In genomic region chr11:28756977-28757376, GRCh38 we compare ENCODE assay signal across 12 cellular contexts.
A peak's percentile ranks its signal among the peaks of the same experiment; 100 is the strongest.
DNase-seq lines count a peak whose midpoint lies in the region; ATAC-seq and TF ChIP-seq lines count a peak whose summit lies in the region.
"Had no signal": no experiment of that assay in that cellular context is flagged by ENCODE, and none has a peak within 500 bp of the region (broad histone marks: within the 10 kb centered on the region; RNA-seq: fewer than 3 reads in every experiment).

No MANE protein-coding gene starts in this region.

- H3K27me3 ChIP-seq in thoracic aorta (replicated peaks; ENCODE audit: insufficient read depth): no peaks in the 10 kb centered on the region

- H3K27ac Mint-ChIP-seq in glutamatergic neuron (ENCODE audit: unreplicated experiment): no peak overlapping the region
- H3K27ac Mint-ChIP-seq: activated naive CD8-positive, alpha-beta T cell treated with anti-CD3 and anti-CD28 coated beads for 36 hours had no signal

- H3K4me3 Mint-ChIP-seq in glutamatergic neuron (ENCODE audit: unreplicated experiment): no peak overlapping the region
- H3K4me3 Mint-ChIP-seq: activated naive CD8-positive, alpha-beta T cell treated with anti-CD3 and anti-CD28 coated beads for 36 hours had no signal

- H3K4me1 ChIP-seq in thoracic aorta (ENCODE audit: control insufficient read depth in 1 of 2, low read depth in 2 of 2): peaks cover 10 to 24% of the 10 kb centered on the region in 2 donors
- H3K4me1 ChIP-seq: prostate gland had no signal

- no peaks in the 10 kb centered on the region for H3K36me3 Mint-ChIP-seq in glutamatergic neuron (ENCODE audit: unreplicated experiment)
- H3K36me3 Mint-ChIP-seq: activated naive CD8-positive, alpha-beta T cell treated with anti-CD3 and anti-CD28 coated beads for 36 hours had no signal

- H3K4me3 ChIP-seq in fibroblast of the aortic adventitia (ENCODE audit: low read depth, low read length) (no peak overlapping the region), thoracic aorta (no peak overlapping the region)
- H3K4me3 ChIP-seq: prostate gland had no signal

- no peak for TF ChIP-seq CTCF in fibroblast of the aortic adventitia (IDR thresholded peaks at IDR 0.05; ENCODE audit: insufficient read depth, low read length)
- no peak for TF ChIP-seq CTCF in thoracic aorta (IDR thresholded peaks at IDR 0.05)
- TF ChIP-seq CTCF in glutamatergic neuron (IDR thresholded peaks at IDR 0.05; ENCODE audit: partially characterized antibody, unreplicated experiment): no peak

- DNase-seq in H4 (ENCODE audit: low spot score) (peak; percentile 59), fibroblast of the aortic adventitia (ENCODE audit: low read depth) (peak; percentile 92), thoracic aorta (ENCODE audit: low spot score) (no peak), DMS53 (lab: John Stamatoyannopoulos, UW) (no peak), DMS 273 treated with DMSO at 0.1 percent for 48 hours (lab: John Stamatoyannopoulos, UW) (no peak), glutamatergic neuron (no peak)
- DNase-seq: activated naive CD8-positive, alpha-beta T cell treated with anti-CD3 and anti-CD28 coated beads for 36 hours; effector CD8-positive, alpha-beta T cell; KG1; T-helper 9 cell had no signal

- peak overlapping the region in 1 of 2 donors; percentile 28 for H3K27ac ChIP-seq in thoracic aorta
- H3K27ac ChIP-seq: prostate gland had no signal

- H3K9me3 Mint-ChIP-seq in glutamatergic neuron (ENCODE audit: unreplicated experiment): no peaks in the 10 kb centered on the region

- no peaks in the 10 kb centered on the region for H3K4me1 Mint-ChIP-seq in glutamatergic neuron (ENCODE audit: low read depth, unreplicated experiment)
- H3K4me1 Mint-ChIP-seq: activated naive CD8-positive, alpha-beta T cell treated with anti-CD3 and anti-CD28 coated beads for 36 hours had no signal

- H3K9me3 ChIP-seq in thoracic aorta: no peaks in the 10 kb centered on the region
- H3K9me3 ChIP-seq: prostate gland had no signal

- no peaks in the 10 kb centered on the region for H3K27me3 Mint-ChIP-seq in glutamatergic neuron (ENCODE audit: unreplicated experiment)
- H3K27me3 Mint-ChIP-seq: activated naive CD8-positive, alpha-beta T cell treated with anti-CD3 and anti-CD28 coated beads for 36 hours had no signal

- ATAC-seq in SK-N-SH treated with all-trans-retinoic acid at 6 μM for 48 hours (peak; percentile 75), thoracic aorta (ENCODE audit: insufficient number of reproducible peaks, low FRiP score, low read depth) (peak; percentile 36)

- H3K36me3 ChIP-seq in thoracic aorta: no peaks in the 10 kb centered on the region
- H3K36me3 ChIP-seq: prostate gland had no signal

TF ChIP-seq in SK-N-SH treated with all-trans-retinoic acid at 6 μM for 48 hours, 23 proteins besides CTCF, POLR2A, EP300 and RAD21:
- no peak for TF ChIP-seq ZNF565 (CRISPR knock-in tag; conservative IDR thresholded peaks at IDR 0.05; ENCODE audit: low read depth)
- TF ChIP-seq PATZ1 (CRISPR knock-in tag; IDR thresholded peaks at IDR 0.05; ENCODE audit: borderline replicate concordance): no peak
- TF ChIP-seq OSR1 (CRISPR knock-in tag; IDR thresholded peaks at IDR 0.05): no peak
- TF ChIP-seq ZFP3 (CRISPR knock-in tag; IDR thresholded peaks at IDR 0.05): no peak
- TF ChIP-seq ISL1 (CRISPR knock-in tag; IDR thresholded peaks at IDR 0.05): peak; percentile 69
- no peak for TF ChIP-seq CSRNP3 (CRISPR knock-in tag; IDR thresholded peaks at IDR 0.05)
- no peak for TF ChIP-seq SNAI2 (CRISPR knock-in tag; IDR thresholded peaks at IDR 0.05)

Comparison
In these comparisons a context has a peak if more than half of its experiments do, and no peak if none do; other contexts are left out.
1. DNase-seq: peak in H4 (single experiment) and fibroblast of the aortic adventitia (single experiment); none in thoracic aorta (single experiment), DMS53 (single experiment), DMS 273 treated with DMSO at 0.1 percent for 48 hours (single experiment) and glutamatergic neuron (single experiment).